Comparison of ENCODE assay signal across 9 cellular contexts in the genomic region with DNA sequence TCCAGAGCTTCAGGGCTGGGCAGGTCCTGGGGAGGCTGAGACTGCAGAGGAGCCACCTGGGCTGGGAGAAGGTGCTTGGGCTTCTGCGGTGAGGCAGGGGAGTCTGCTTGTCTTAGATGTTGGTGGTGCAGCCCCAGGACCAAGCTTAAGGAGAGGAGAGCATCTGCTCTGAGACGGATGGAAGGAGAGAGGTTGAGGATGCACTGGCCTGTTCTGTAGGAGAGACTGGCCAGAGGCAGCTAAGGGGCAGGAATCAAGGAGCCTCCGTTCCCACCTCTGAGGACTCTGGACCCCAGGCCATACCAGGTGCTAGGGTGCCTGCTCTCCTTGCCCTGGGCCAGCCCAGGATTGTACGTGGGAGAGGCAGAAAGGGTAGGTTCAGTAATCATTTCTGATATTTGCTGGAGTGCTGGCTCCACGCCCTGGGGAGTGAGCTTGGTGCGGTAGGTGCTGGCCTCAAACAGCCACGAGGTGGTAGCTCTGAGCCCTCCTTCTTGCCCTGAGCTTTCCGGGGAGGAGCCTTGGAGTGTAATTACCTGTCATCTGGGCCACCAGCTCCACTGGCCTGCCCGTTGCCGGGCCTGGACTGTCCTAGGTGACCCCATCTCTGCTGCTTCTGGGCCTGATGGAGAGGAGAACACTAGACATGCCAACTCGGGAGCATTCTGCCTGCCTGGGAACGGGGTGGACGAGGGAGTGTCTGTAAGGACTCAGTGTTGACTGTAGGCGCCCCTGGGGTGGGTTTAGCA. TPM values are rescaled to one million over a fixed set of nuclear protein-coding genes. Genes with fewer than 3 reads are reported as not detected.
DNase-seq lines count a peak whose midpoint lies in the region; ATAC-seq and TF ChIP-seq lines count a peak whose summit lies in the region.
"Had no signal": no experiment of that assay in that cellular context is flagged by ENCODE, and none has a peak within 500 bp of the region (broad histone marks: within the 10 kb centered on the region; RNA-seq: fewer than 3 reads in every experiment).

No MANE protein-coding gene starts in this region.

- no peak overlapping the region for H3K4me3 ChIP-seq in GM12864 (ENCODE audit: low read depth, low read length)
- H3K4me3 ChIP-seq in coronary artery: no peak overlapping the region

- no peaks in the 10 kb centered on the region for H3K4me1 Mint-ChIP-seq in progenitor cell of endocrine pancreas (ENCODE audit: low read depth)

- peaks cover 52% of the 10 kb centered on the region for H3K27me3 Mint-ChIP-seq in progenitor cell of endocrine pancreas

- DNase-seq in GM12864 (ENCODE audit: low read depth): no peak
- peak; percentile 39 for DNase-seq in M059J (ENCODE audit: low read depth)
- peak in 16 of 61 donors; percentile 17 to 62 (median 38) for DNase-seq in caudate nucleus (lab: John Stamatoyannopoulos, UW)
- DNase-seq in progenitor cell of endocrine pancreas (ENCODE audit: low spot score, unreplicated experiment): no peak
- no peak for DNase-seq in coronary artery (ENCODE audit: low spot score)

- H3K9me3 Mint-ChIP-seq in progenitor cell of endocrine pancreas (ENCODE audit: low read depth): no peaks in the 10 kb centered on the region
- H3K9me3 Mint-ChIP-seq: central memory CD8-positive, alpha-beta T cell had no signal

- no peak overlapping the region for H3K4me3 Mint-ChIP-seq in progenitor cell of endocrine pancreas (ENCODE audit: low read depth)
- H3K4me3 Mint-ChIP-seq: central memory CD8-positive, alpha-beta T cell had no signal

- H3K27ac Mint-ChIP-seq in progenitor cell of endocrine pancreas: peak overlapping the region; percentile 42

- no peak for ATAC-seq in GM18520 (IDR thresholded peaks at IDR 0.05; ENCODE audit: unreplicated experiment)
- no peak for ATAC-seq in HG03354 (IDR thresholded peaks at IDR 0.05; ENCODE audit: poor library complexity, severe bottlenecking, unreplicated experiment)
- no peak for ATAC-seq in GM21717 (IDR thresholded peaks at IDR 0.05; ENCODE audit: unreplicated experiment)

- TF ChIP-seq CTCF in GM12864 (IDR thresholded peaks at IDR 0.05; ENCODE audit: low read depth, low read length, missing control alignments) (peak; percentile 47), progenitor cell of endocrine pancreas (IDR thresholded peaks at IDR 0.05; ENCODE audit: unreplicated experiment) (peak; percentile 28), coronary artery (IDR thresholded peaks at IDR 0.05) (no peak)

- no peaks in the 10 kb centered on the region for H3K36me3 Mint-ChIP-seq in progenitor cell of endocrine pancreas (ENCODE audit: insufficient read depth)

- H3K27ac ChIP-seq in caudate nucleus (ENCODE audit: low read depth, low read length): peak overlapping the region; percentile 0
- H3K27ac ChIP-seq in coronary artery: no peak overlapping the region

RNA-seq across cellular contexts. Expression of a gene that starts 9.3 kb away (rescaled TPM):
- total RNA-seq in M059J (2014; rRNA removed; shearing (Covaris generic)): not detected in 2 replicates
- not detected in 2 replicates for total RNA-seq in progenitor cell of endocrine pancreas

RNA-seq across cellular contexts. Expression of a gene that starts 20.1 kb away (rescaled TPM):
- not detected in 2 replicates for total RNA-seq in M059J (2014; rRNA removed; shearing (Covaris generic))
- not detected in 2 replicates for total RNA-seq in progenitor cell of endocrine pancreas

RNA-seq across cellular contexts. Expression of a gene that starts 38.8 kb away (rescaled TPM):
- total RNA-seq in M059J (2014; rRNA removed; shearing (Covaris generic)): 1.6 and 5.6 TPM in 2 replicates
- total RNA-seq in progenitor cell of endocrine pancreas: 0.14 and 0.16 TPM in 2 replicates
